Comparison of ENCODE assay signal across 1 cellular context in genomic region chr1:23562138-23562819, GRCh38.
TF ChIP-seq lines count a peak whose summit lies in the region.

No MANE protein-coding gene starts in this region.

TF ChIP-seq in HEK293, 187 proteins besides CTCF, POLR2A, EP300 and RAD21 (continued from another document and continues in another):
- TF ChIP-seq ZSCAN18 (tag by site-specific recombination; IDR thresholded peaks at IDR 0.05) (no peak), ZNF514 (tag by site-specific recombination; IDR thresholded peaks at IDR 0.05) (no peak), BCL11A (tag by site-specific recombination; IDR thresholded peaks at IDR 0.05; ENCODE audit: low read depth) (peak; percentile 71; the same call in 1 of the 2 replicates), PBX3 (CRISPR knock-in tag; IDR thresholded peaks at IDR 0.05) (no peak), OSR2 (tag by site-specific recombination; IDR thresholded peaks at IDR 0.05) (no peak), ZNF266 (tag by site-specific recombination; IDR thresholded peaks at IDR 0.05; ENCODE audit: low read depth) (no peak), ZNF639 (tag by site-specific recombination; IDR thresholded peaks at IDR 0.05) (no peak), ZNF121 (tag by site-specific recombination; IDR thresholded peaks at IDR 0.05) (no peak), ZNF701 (tag by site-specific recombination; IDR thresholded peaks at IDR 0.05) (no peak), ZFP37 (tag by site-specific recombination; IDR thresholded peaks at IDR 0.05) (no peak), ZNF658 (tag by site-specific recombination; IDR thresholded peaks at IDR 0.05) (no peak), ZNF704 (tag by site-specific recombination; IDR thresholded peaks at IDR 0.05) (peak; percentile 98), ZNF670 (tag by site-specific recombination; IDR thresholded peaks at IDR 0.05; ENCODE audit: low read depth) (no peak), SETDB1 (IDR thresholded peaks at IDR 0.05; ENCODE audit: insufficient read length, low read length) (no peak), SCRT1 (tag by site-specific recombination; IDR thresholded peaks at IDR 0.05; ENCODE audit: borderline replicate concordance) (no peak), KLF9 (tag by site-specific recombination; IDR thresholded peaks at IDR 0.05; ENCODE audit: low read depth) (no peak; the same call in 1 of the 2 replicates), ZNF223 (tag by site-specific recombination; IDR thresholded peaks at IDR 0.05) (no peak), ZNF629 (tag by site-specific recombination; IDR thresholded peaks at IDR 0.05) (peak; percentile 94), ZEB2 (tag by site-specific recombination; IDR thresholded peaks at IDR 0.05) (peak; percentile 82), ZNF555 (tag by site-specific recombination; conservative IDR thresholded peaks at IDR 0.05) (no peak), ZXDB (tag by site-specific recombination; IDR thresholded peaks at IDR 0.05) (peak; percentile 55), ZNF23 (tag by site-specific recombination; IDR thresholded peaks at IDR 0.05; ENCODE audit: borderline replicate concordance) (no peak), ZNF548 (tag by site-specific recombination; IDR thresholded peaks at IDR 0.05) (no peak), SP7 (tag by site-specific recombination; IDR thresholded peaks at IDR 0.05) (peak; percentile 35; the same call in 1 of the 2 replicates), EGR2 (tag by site-specific recombination; IDR thresholded peaks at IDR 0.05; ENCODE audit: low read depth) (no peak), ZSCAN5A (tag by site-specific recombination; IDR thresholded peaks at IDR 0.05) (no peak), ZNF2 (tag by site-specific recombination; IDR thresholded peaks at IDR 0.05) (no peak), ZBTB7A (tag by site-specific recombination; IDR thresholded peaks at IDR 0.05; ENCODE audit: low read depth) (no peak), ZNF707 (tag by site-specific recombination; IDR thresholded peaks at IDR 0.05) (no peak), ZNF138 (tag by site-specific recombination; IDR thresholded peaks at IDR 0.05; ENCODE audit: borderline replicate concordance) (no peak), PRDM10 (tag by site-specific recombination; IDR thresholded peaks at IDR 0.05) (peak; percentile 54), ZBTB8A (tag by site-specific recombination; IDR thresholded peaks at IDR 0.05) (0 out of 2 replicates have a peak, but pooled peaks have one; percentile 38), GLI2 (tag by site-specific recombination; IDR thresholded peaks at IDR 0.05; ENCODE audit: borderline replicate concordance, low read depth) (no peak), ZNF433 (tag by site-specific recombination; IDR thresholded peaks at IDR 0.05; ENCODE audit: low read depth) (no peak), SALL2 (tag by site-specific recombination; IDR thresholded peaks at IDR 0.05; ENCODE audit: borderline replicate concordance) (no peak), ZNF777 (tag by site-specific recombination; IDR thresholded peaks at IDR 0.05; ENCODE audit: borderline replicate concordance) (no peak), ZNF184 (tag by site-specific recombination; IDR thresholded peaks at IDR 0.05) (no peak), WT1 (tag by site-specific recombination; IDR thresholded peaks at IDR 0.05) (no peak), ZNF473 (tag by site-specific recombination; IDR thresholded peaks at IDR 0.05) (no peak), ZNF350 (tag by site-specific recombination; IDR thresholded peaks at IDR 0.05) (no peak), ZNF221 (tag by site-specific recombination; IDR thresholded peaks at IDR 0.05; ENCODE audit: borderline replicate concordance) (no peak), ZNF416 (tag by site-specific recombination; IDR thresholded peaks at IDR 0.05) (no peak), ZNF398 (tag by site-specific recombination; IDR thresholded peaks at IDR 0.05) (no peak), SCRT2 (tag by site-specific recombination; IDR thresholded peaks at IDR 0.05) (no peak), ZNF610 (tag by site-specific recombination; IDR thresholded peaks at IDR 0.05; ENCODE audit: borderline replicate concordance) (0 out of 2 replicates have a peak, but pooled peaks have one; percentile 26), ZNF140 (tag by site-specific recombination; IDR thresholded peaks at IDR 0.05) (no peak), ZBTB21 (tag by site-specific recombination; IDR thresholded peaks at IDR 0.05) (peak; percentile 61), ZNF768 (tag by site-specific recombination; IDR thresholded peaks at IDR 0.05) (no peak), ZFHX2 (tag by site-specific recombination; conservative IDR thresholded peaks at IDR 0.05) (no peak), ZNF133 (tag by site-specific recombination; IDR thresholded peaks at IDR 0.05) (no peak), ZNF112 (tag by site-specific recombination; IDR thresholded peaks at IDR 0.05) (no peak), MYNN (tag by site-specific recombination; IDR thresholded peaks at IDR 0.05; ENCODE audit: borderline replicate concordance) (no peak), GLI4 (tag by site-specific recombination; IDR thresholded peaks at IDR 0.05) (no peak), ZBTB20 (tag by site-specific recombination; IDR thresholded peaks at IDR 0.05) (0 out of 2 replicates have a peak, but pooled peaks have one; percentile 18), ZNF513 (tag by site-specific recombination; IDR thresholded peaks at IDR 0.05) (no peak)
